Comparison of ENCODE assay signal across 10 cellular contexts in the genomic region with DNA sequence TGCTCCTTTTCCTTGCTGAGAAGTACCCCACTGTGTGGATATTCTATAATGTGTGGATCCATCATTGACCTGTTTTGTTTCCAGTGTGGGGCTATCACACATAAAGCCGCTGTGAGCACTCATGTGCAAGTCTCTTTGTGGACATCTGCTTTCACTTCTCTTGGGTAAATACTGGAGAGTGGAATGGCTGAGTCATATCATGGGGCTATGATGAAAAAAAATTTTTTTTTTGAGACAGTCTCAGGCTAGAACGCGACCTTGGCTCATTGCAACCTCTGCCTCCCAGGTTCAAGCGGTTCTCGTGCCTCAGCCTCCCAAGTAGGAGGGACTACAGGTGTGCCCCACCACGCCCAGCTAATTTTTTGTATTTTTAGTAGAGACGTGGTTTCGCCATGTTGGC. TPM values are rescaled to one million over a fixed set of nuclear protein-coding genes. Genes with fewer than 3 reads are reported as not detected.
DNase-seq lines count a peak whose midpoint lies in the region; ATAC-seq and TF ChIP-seq lines count a peak whose summit lies in the region.
"Had no signal": no experiment of that assay in that cellular context is flagged by ENCODE, and none has a peak within 500 bp of the region (broad histone marks: within the 10 kb centered on the region; RNA-seq: fewer than 3 reads in every experiment).

No MANE protein-coding gene starts in this region.

- TF ChIP-seq CTCF in HFF-Myc (IDR thresholded peaks at IDR 0.05; ENCODE audit: low read depth, low read length, missing control alignments), result no peak
- 0 out of 2 replicates have a peak, but pooled peaks have one; percentile 10 for TF ChIP-seq CTCF in SK-N-SH (IDR thresholded peaks at IDR 0.05)
- no peak for TF ChIP-seq CTCF in hepatocyte (IDR thresholded peaks at IDR 0.05; ENCODE audit: poor library complexity)
- no peak for TF ChIP-seq CTCF in right atrium auricular region (IDR thresholded peaks at IDR 0.05)

- H3K4me2 ChIP-seq in SK-N-SH (no peak overlapping the region), hepatocyte (no peak overlapping the region)

- 46% methylated on average over 8 of the region's 8 CpGs for WGBS in SK-N-SH (ENCODE audit: low lambda C conversion rate)
- WGBS in hepatocyte (ENCODE audit: low lambda C conversion rate, missing lambda C conversion rate), result 70% methylated on average over 7 of the region's 8 CpGs

- H3K9ac ChIP-seq in SK-N-SH, result no peak overlapping the region

- no peaks in the 10 kb centered on the region for H3K27me3 ChIP-seq in SK-N-SH (ENCODE audit: insufficient read depth)
- no peaks in the 10 kb centered on the region for H3K27me3 ChIP-seq in hepatocyte
- H3K27me3 ChIP-seq in right atrium auricular region, result no peaks in the 10 kb centered on the region
- H3K27me3 ChIP-seq: esophagus muscularis mucosa had no signal

- no peaks in the 10 kb centered on the region for H3K79me2 ChIP-seq in SK-N-SH (ENCODE audit: insufficient read depth)
- no peaks in the 10 kb centered on the region for H3K79me2 ChIP-seq in hepatocyte

- no peaks in the 10 kb centered on the region for H3K36me3 ChIP-seq in SK-N-SH (replicated peaks in 1 of 2; ENCODE audit: control insufficient read depth in 1 of 2, insufficient read depth in 2 of 2, low read length in 1 of 2)
- H3K36me3 ChIP-seq in hepatocyte (replicated peaks; ENCODE audit: insufficient read depth, low read depth), result no peaks in the 10 kb centered on the region
- no peaks in the 10 kb centered on the region for H3K36me3 ChIP-seq in right atrium auricular region
- H3K36me3 ChIP-seq: esophagus muscularis mucosa had no signal

- H3F3A ChIP-seq in SK-N-SH (replicated peaks; ENCODE audit: insufficient read depth), result peaks cover 5% of the 10 kb centered on the region

- DNase-seq in AG08395 (ENCODE audit: low spot score), result peak; percentile 86
- DNase-seq in HFF-Myc (ENCODE audit: extremely low read depth, low read depth), result peak; percentile 84
- DNase-seq in SK-N-SH, result no peak
- DNase-seq in hepatocyte (ENCODE audit: low spot score), result peak; percentile 76
- no peak for DNase-seq in GF-D8 (lab: John Stamatoyannopoulos, UW)
- no peak for DNase-seq in NCI-H82 (lab: John Stamatoyannopoulos, UW)
- no peak for DNase-seq in right atrium auricular region (ENCODE audit: low spot score)

- POLR2A ChIA-PET in SK-N-SH (lab: Yijun Ruan, JAX), result no interaction called here

- peak overlapping the region in 1 of 2 experiments; percentile 63; a peak in 2 of 4 replicates for H3K27ac ChIP-seq in SK-N-SH (ENCODE audit: low read depth in 2 of 2, low read length in 1 of 2)
- peak overlapping the region; percentile 12 for H3K27ac ChIP-seq in hepatocyte
- H3K27ac ChIP-seq in right atrium auricular region, result no peak overlapping the region
- H3K27ac ChIP-seq: esophagus muscularis mucosa had no signal

- CTCF ChIA-PET in SK-N-SH (lab: Yijun Ruan, JAX), result no interaction called here

- H3K4me1 ChIP-seq in SK-N-SH (ENCODE audit: control insufficient read depth in 1 of 2, insufficient read depth in 2 of 2, low read depth in 1 of 2, low read length in 1 of 2), result no peaks in the 10 kb centered on the region
- peaks cover 11% of the 10 kb centered on the region for H3K4me1 ChIP-seq in hepatocyte (ENCODE audit: insufficient read depth)
- H3K4me1 ChIP-seq in right atrium auricular region, result no peaks in the 10 kb centered on the region
- H3K4me1 ChIP-seq: esophagus muscularis mucosa had no signal

- H3K9me2 ChIP-seq in SK-N-SH (no peaks in the 10 kb centered on the region), hepatocyte (replicated peaks; ENCODE audit: insufficient read depth) (no peaks in the 10 kb centered on the region)

- H3K4me3 ChIP-seq in HFF-Myc (replicated peaks; ENCODE audit: low read depth, low read length) (no peak overlapping the region), SK-N-SH (ENCODE audit: low read depth in 2 of 2, low read length in 1 of 2) (no peak overlapping the region), hepatocyte (no peak overlapping the region), right atrium auricular region (no peak overlapping the region)
- H3K4me3 ChIP-seq: esophagus muscularis mucosa had no signal

- H4K20me1 ChIP-seq in SK-N-SH (ENCODE audit: insufficient read depth), result no peaks in the 10 kb centered on the region
- H4K20me1 ChIP-seq in hepatocyte (ENCODE audit: insufficient read depth, poor library complexity, severe bottlenecking), result no peaks in the 10 kb centered on the region

- no peak for TF ChIP-seq EP300 in SK-N-SH (IDR thresholded peaks at IDR 0.05; ENCODE audit: borderline replicate concordance in 1 of 2, low read depth in 1 of 2, low read length in 1 of 2)

- H2AFZ ChIP-seq in SK-N-SH (ENCODE audit: low read depth), result peak overlapping the region; percentile 3; the same call in 1 of the 2 replicates
- no peak overlapping the region for H2AFZ ChIP-seq in hepatocyte

- H3K9me3 ChIP-seq in SK-N-SH (no peaks in the 10 kb centered on the region), hepatocyte (ENCODE audit: low read depth) (no peaks in the 10 kb centered on the region), right atrium auricular region (no peaks in the 10 kb centered on the region)
- H3K9me3 ChIP-seq: esophagus muscularis mucosa had no signal

- no peak for ATAC-seq in GM21786 (IDR thresholded peaks at IDR 0.05; ENCODE audit: unreplicated experiment)
- ATAC-seq: natural killer cell treated with Interleukin-12 subunit alpha and Interleukin-12 subunit beta and Interleukin-15 and Interleukin-18, amount 100 ng/mL, for 72 hours had no signal

- TF ChIP-seq RAD21 in SK-N-SH (IDR thresholded peaks at IDR 0.05; ENCODE audit: low read length), result no peak

TF ChIP-seq in SK-N-SH, 30 proteins besides CTCF, POLR2A, EP300 and RAD21 (continues in another document):
- TF ChIP-seq FOXJ3 (CRISPR knock-in tag; IDR thresholded peaks at IDR 0.05) (no peak), RCOR1 (IDR thresholded peaks at IDR 0.05; ENCODE audit: low read length) (no peak), ELF1 (IDR thresholded peaks at IDR 0.05) (no peak), TCF12 (IDR thresholded peaks at IDR 0.05) (peak; percentile 86), FOSL2 (IDR thresholded peaks at IDR 0.05; ENCODE audit: borderline replicate concordance, low read depth) (peak; percentile 65; the same call in 1 of the 2 replicates), POLR2AphosphoS5 (IDR thresholded peaks at IDR 0.05; ENCODE audit: low read depth, low read length) (no peak), JUND (IDR thresholded peaks at IDR 0.05) (peak; percentile 68; the same call in 1 of the 2 replicates), REST (IDR thresholded peaks at IDR 0.05; ENCODE audit: low read depth, low read length) (no peak)
- TF ChIP-seq, protein P1, sequence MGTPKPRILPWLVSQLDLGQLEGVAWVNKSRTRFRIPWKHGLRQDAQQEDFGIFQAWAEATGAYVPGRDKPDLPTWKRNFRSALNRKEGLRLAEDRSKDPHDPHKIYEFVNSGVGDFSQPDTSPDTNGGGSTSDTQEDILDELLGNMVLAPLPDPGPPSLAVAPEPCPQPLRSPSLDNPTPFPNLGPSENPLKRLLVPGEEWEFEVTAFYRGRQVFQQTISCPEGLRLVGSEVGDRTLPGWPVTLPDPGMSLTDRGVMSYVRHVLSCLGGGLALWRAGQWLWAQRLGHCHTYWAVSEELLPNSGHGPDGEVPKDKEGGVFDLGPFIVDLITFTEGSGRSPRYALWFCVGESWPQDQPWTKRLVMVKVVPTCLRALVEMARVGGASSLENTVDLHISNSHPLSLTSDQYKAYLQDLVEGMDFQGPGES (IDR thresholded peaks at IDR 0.05; ENCODE audit: low read depth, low read length), result no peak
- TF ChIP-seq, protein P2, sequence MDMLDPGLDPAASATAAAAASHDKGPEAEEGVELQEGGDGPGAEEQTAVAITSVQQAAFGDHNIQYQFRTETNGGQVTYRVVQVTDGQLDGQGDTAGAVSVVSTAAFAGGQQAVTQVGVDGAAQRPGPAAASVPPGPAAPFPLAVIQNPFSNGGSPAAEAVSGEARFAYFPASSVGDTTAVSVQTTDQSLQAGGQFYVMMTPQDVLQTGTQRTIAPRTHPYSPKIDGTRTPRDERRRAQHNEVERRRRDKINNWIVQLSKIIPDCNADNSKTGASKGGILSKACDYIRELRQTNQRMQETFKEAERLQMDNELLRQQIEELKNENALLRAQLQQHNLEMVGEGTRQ (IDR thresholded peaks at IDR 0.05; ENCODE audit: borderline replicate concordance, low read depth, low read length), result no peak

RNA-seq across cellular contexts. Expression of gene FAM118A, which starts 7.7 kb away (rescaled TPM):
- polyA plus RNA-seq in SK-N-SH (2012; rRNA removed), result 11.3 and 14.1 TPM in 2 replicates
- polyA plus RNA-seq in SK-N-SH (2012; cell fraction: cytosol; rRNA removed), result 11.1 and 11.6 TPM in 2 replicates
- 22.5 and 24.0 TPM in 2 replicates for polyA plus RNA-seq in SK-N-SH (2012; cell fraction: nucleus; rRNA removed)
- 65.7 and 94.2 TPM in 2 replicates for total RNA-seq in hepatocyte
- polyA plus RNA-seq in hepatocyte, result 193 and 289 TPM in 2 replicates
- total RNA-seq in right atrium auricular region, result 10 to 100 TPM; 11.6 to 12.4 TPM

RNA-seq across cellular contexts. Expression of gene UPK3A, which starts 17.3 kb away (rescaled TPM):
- polyA plus RNA-seq in SK-N-SH (2012; rRNA removed) (not detected in 2 replicates), hepatocyte (41.8 and 71.5 TPM in 2 replicates)
- not detected in 2 replicates for polyA plus RNA-seq in SK-N-SH (2012; cell fraction: cytosol; rRNA removed)
- not detected in 2 replicates for polyA plus RNA-seq in SK-N-SH (2012; cell fraction: nucleus; rRNA removed)
- total RNA-seq in hepatocyte (14.4 and 14.9 TPM in 2 replicates), right atrium auricular region (not detected)
- total RNA-seq: esophagus muscularis mucosa; natural killer cell treated with Interleukin-12 subunit alpha and Interleukin-12 subunit beta and Interleukin-15 and Interleukin-18, amount 100 ng/mL, for 72 hours had no signal

Comparison
In these comparisons a context has a peak if more than half of its experiments do, and no peak if none do; other contexts are left out.
1. DNase-seq: peak in AG08395 (single experiment), HFF-Myc (single experiment) and hepatocyte (single experiment); none in SK-N-SH (single experiment), GF-D8 (single experiment), NCI-H82 (single experiment) and right atrium auricular region (single experiment).
2. RNA of gene UPK3A, which starts 17.3 kb away (total RNA-seq): 14.4 to 14.9 TPM in hepatocyte; not detected in right atrium auricular region; every median in the first group is over 10 times any median in the second.